ENCODE assay signal across 1 cellular context in genomic region chr12:53289891-53290290, GRCh38.
TF ChIP-seq lines count a peak whose summit lies in the region.

No MANE protein-coding gene starts in this region.

TF ChIP-seq in IMR-90, 13 proteins besides CTCF, POLR2A, EP300 and RAD21:
- TF ChIP-seq BHLHE40 (IDR thresholded peaks at IDR 0.05; ENCODE audit: low read depth, low read length) (no peak), MAFK (IDR thresholded peaks at IDR 0.05; ENCODE audit: low read depth, low read length) (no peak), SMC3 (IDR thresholded peaks at IDR 0.05; ENCODE audit: low read depth, low read length) (no peak)
TF ChIP-seq in IMR-90: peak in this region for 0.
